In the genomic region with DNA sequence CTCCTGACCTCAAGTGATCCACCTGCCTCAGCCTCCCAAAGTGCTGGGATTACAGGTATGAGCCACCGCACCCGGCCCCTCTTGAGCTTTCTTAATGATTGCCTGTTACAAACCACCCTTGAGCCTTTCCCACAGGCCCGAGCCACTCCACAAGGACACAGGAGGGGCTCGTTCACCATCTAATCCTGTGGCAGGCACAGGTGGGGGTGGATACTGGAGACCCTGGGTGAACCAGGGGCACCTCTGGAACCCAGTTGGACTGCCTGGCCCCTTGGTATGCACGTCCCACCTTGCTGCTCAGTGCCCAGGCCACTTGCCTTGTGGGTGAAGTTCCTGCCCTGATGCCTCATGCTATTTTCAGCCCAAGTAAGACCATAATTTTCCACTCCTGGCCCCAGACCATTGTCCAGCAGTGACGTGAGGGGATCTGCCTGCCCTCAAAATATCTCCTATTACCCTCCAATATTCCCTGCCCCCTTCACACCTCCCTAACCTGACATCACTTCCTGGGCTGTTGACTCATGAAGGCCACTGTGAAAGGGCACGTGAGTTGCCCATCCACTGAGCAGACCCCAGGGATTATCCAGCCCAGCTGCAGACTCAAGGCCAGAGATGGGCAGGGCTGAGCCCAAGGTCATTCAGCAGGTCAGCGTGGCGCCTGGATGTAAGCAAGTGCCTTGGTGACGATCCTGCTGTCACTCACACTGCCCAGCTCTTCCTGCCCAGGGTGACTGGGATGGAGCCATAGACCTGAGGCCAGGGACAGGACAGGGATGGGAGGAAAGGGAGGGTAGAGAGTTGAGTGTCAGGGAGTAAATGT, we compare ENCODE assay signal across 1 cellular context.
TF ChIP-seq lines count a peak whose summit lies in the region.

No MANE protein-coding gene starts in this region.

TF ChIP-seq in HepG2, 621 proteins besides CTCF, POLR2A, EP300 and RAD21 (continued from another document and continues in another):
- TF ChIP-seq, protein P1, sequence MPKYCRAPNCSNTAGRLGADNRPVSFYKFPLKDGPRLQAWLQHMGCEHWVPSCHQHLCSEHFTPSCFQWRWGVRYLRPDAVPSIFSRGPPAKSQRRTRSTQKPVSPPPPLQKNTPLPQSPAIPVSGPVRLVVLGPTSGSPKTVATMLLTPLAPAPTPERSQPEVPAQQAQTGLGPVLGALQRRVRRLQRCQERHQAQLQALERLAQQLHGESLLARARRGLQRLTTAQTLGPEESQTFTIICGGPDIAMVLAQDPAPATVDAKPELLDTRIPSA (CRISPR knock-in tag; IDR thresholded peaks at IDR 0.05; ENCODE audit: borderline replicate concordance) = no peak
- peak; percentile 98 for TF ChIP-seq TBX3 (IDR thresholded peaks at IDR 0.05; ENCODE audit: borderline replicate concordance)
- TF ChIP-seq ZNF550 (CRISPR knock-in tag; IDR thresholded peaks at IDR 0.05; ENCODE audit: borderline replicate concordance) = 0 out of 2 replicates have a peak, but pooled peaks have one; percentile 55
- no peak for TF ChIP-seq ZNF556 (CRISPR knock-in tag; IDR thresholded peaks at IDR 0.05; ENCODE audit: borderline replicate concordance)
- TF ChIP-seq ZNF207 (IDR thresholded peaks at IDR 0.05; ENCODE audit: borderline replicate concordance) = no peak
- peak; percentile 75 for TF ChIP-seq ARNT2 (CRISPR knock-in tag; IDR thresholded peaks at IDR 0.05; ENCODE audit: low read depth)
- no peak for TF ChIP-seq ZNF121 (CRISPR knock-in tag; IDR thresholded peaks at IDR 0.05)
- 0 out of 2 replicates have a peak, but pooled peaks have one; percentile 39 for TF ChIP-seq MIER2 (CRISPR knock-in tag; IDR thresholded peaks at IDR 0.05)
- no peak for TF ChIP-seq ZFP90 (CRISPR knock-in tag; IDR thresholded peaks at IDR 0.05; ENCODE audit: borderline replicate concordance)
- no peak for TF ChIP-seq ZNF761 (CRISPR knock-in tag; conservative IDR thresholded peaks at IDR 0.05)
- TF ChIP-seq ZNF713 (CRISPR knock-in tag; IDR thresholded peaks at IDR 0.05) = no peak
- peak; percentile 87 for TF ChIP-seq ETV5 (CRISPR knock-in tag; IDR thresholded peaks at IDR 0.05; ENCODE audit: borderline replicate concordance)
- no peak for TF ChIP-seq ZNF530 (CRISPR knock-in tag; IDR thresholded peaks at IDR 0.05; ENCODE audit: low read depth)
- no peak for TF ChIP-seq STAG1 (CRISPR knock-in tag; IDR thresholded peaks at IDR 0.05)
- no peak for TF ChIP-seq TEAD2 (CRISPR knock-in tag; IDR thresholded peaks at IDR 0.05)
- TF ChIP-seq BRCA1 (CRISPR knock-in tag; IDR thresholded peaks at IDR 0.05) = no peak
- TF ChIP-seq ZNF354B (CRISPR knock-in tag; IDR thresholded peaks at IDR 0.05) = no peak
- peak; percentile 95 for TF ChIP-seq FOSL2 (CRISPR knock-in tag; IDR thresholded peaks at IDR 0.05)
- TF ChIP-seq, protein P2, sequence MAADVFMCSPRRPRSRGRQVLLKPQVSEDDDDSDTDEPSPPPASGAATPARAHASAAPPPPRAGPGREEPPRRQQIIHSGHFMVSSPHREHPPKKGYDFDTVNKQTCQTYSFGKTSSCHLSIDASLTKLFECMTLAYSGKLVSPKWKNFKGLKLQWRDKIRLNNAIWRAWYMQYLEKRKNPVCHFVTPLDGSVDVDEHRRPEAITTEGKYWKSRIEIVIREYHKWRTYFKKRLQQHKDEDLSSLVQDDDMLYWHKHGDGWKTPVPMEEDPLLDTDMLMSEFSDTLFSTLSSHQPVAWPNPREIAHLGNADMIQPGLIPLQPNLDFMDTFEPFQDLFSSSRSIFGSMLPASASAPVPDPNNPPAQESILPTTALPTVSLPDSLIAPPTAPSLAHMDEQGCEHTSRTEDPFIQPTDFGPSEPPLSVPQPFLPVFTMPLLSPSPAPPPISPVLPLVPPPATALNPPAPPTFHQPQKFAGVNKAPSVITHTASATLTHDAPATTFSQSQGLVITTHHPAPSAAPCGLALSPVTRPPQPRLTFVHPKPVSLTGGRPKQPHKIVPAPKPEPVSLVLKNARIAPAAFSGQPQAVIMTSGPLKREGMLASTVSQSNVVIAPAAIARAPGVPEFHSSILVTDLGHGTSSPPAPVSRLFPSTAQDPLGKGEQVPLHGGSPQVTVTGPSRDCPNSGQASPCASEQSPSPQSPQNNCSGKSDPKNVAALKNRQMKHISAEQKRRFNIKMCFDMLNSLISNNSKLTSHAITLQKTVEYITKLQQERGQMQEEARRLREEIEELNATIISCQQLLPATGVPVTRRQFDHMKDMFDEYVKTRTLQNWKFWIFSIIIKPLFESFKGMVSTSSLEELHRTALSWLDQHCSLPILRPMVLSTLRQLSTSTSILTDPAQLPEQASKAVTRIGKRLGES (CRISPR knock-in tag; IDR thresholded peaks at IDR 0.05; ENCODE audit: borderline replicate concordance) = no peak
- TF ChIP-seq, protein P3, sequence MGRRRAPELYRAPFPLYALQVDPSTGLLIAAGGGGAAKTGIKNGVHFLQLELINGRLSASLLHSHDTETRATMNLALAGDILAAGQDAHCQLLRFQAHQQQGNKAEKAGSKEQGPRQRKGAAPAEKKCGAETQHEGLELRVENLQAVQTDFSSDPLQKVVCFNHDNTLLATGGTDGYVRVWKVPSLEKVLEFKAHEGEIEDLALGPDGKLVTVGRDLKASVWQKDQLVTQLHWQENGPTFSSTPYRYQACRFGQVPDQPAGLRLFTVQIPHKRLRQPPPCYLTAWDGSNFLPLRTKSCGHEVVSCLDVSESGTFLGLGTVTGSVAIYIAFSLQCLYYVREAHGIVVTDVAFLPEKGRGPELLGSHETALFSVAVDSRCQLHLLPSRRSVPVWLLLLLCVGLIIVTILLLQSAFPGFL (CRISPR knock-in tag; IDR thresholded peaks at IDR 0.05) = no peak
- TF ChIP-seq RARG (CRISPR knock-in tag; IDR thresholded peaks at IDR 0.05; ENCODE audit: low read depth) = no peak
- TF ChIP-seq SYNCRIP (IDR thresholded peaks at IDR 0.05; ENCODE audit: insufficient read depth, low read depth, low read length) = no peak
- TF ChIP-seq, protein P4, sequence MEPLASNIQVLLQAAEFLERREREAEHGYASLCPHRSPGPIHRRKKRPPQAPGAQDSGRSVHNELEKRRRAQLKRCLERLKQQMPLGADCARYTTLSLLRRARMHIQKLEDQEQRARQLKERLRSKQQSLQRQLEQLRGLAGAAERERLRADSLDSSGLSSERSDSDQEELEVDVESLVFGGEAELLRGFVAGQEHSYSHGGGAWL (CRISPR knock-in tag; IDR thresholded peaks at IDR 0.05) = no peak
- no peak for TF ChIP-seq ZSCAN22 (CRISPR knock-in tag; IDR thresholded peaks at IDR 0.05)
- peak; percentile 76 for TF ChIP-seq FOXO1 (CRISPR knock-in tag; IDR thresholded peaks at IDR 0.05)
- no peak for TF ChIP-seq RCOR2 (CRISPR knock-in tag; IDR thresholded peaks at IDR 0.05)
- TF ChIP-seq, protein P5, sequence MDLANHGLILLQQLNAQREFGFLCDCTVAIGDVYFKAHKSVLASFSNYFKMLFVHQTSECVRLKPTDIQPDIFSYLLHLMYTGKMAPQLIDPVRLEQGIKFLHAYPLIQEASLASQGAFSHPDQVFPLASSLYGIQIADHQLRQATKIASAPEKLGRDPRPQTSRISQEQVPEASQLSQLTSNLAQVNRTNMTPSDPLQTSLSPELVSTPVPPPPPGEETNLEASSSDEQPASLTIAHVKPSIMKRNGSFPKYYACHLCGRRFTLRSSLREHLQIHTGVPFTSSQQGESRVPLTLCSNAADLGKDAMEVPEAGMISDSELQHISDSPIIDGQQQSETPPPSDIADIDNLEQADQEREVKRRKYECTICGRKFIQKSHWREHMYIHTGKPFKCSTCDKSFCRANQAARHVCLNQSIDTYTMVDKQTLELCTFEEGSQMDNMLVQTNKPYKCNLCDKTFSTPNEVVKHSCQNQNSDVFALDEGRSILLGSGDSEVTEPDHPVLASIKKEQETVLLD (CRISPR knock-in tag; IDR thresholded peaks at IDR 0.05; ENCODE audit: low read depth) = no peak
- no peak for TF ChIP-seq ZNF282 (IDR thresholded peaks at IDR 0.05; ENCODE audit: partially characterized antibody)
- no peak for TF ChIP-seq ZNF33A (CRISPR knock-in tag; IDR thresholded peaks at IDR 0.05; ENCODE audit: borderline replicate concordance)
- TF ChIP-seq, protein P6, sequence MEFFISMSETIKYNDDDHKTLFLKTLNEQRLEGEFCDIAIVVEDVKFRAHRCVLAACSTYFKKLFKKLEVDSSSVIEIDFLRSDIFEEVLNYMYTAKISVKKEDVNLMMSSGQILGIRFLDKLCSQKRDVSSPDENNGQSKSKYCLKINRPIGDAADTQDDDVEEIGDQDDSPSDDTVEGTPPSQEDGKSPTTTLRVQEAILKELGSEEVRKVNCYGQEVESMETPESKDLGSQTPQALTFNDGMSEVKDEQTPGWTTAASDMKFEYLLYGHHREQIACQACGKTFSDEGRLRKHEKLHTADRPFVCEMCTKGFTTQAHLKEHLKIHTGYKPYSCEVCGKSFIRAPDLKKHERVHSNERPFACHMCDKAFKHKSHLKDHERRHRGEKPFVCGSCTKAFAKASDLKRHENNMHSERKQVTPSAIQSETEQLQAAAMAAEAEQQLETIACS (CRISPR knock-in tag; IDR thresholded peaks at IDR 0.05) = no peak
- TF ChIP-seq PTBP1 (IDR thresholded peaks at IDR 0.05; ENCODE audit: low read depth, low read length, poor library complexity, severe bottlenecking) = no peak
- TF ChIP-seq ZNF235 (CRISPR knock-in tag; IDR thresholded peaks at IDR 0.05; ENCODE audit: borderline replicate concordance) = no peak
- TF ChIP-seq, protein P7, sequence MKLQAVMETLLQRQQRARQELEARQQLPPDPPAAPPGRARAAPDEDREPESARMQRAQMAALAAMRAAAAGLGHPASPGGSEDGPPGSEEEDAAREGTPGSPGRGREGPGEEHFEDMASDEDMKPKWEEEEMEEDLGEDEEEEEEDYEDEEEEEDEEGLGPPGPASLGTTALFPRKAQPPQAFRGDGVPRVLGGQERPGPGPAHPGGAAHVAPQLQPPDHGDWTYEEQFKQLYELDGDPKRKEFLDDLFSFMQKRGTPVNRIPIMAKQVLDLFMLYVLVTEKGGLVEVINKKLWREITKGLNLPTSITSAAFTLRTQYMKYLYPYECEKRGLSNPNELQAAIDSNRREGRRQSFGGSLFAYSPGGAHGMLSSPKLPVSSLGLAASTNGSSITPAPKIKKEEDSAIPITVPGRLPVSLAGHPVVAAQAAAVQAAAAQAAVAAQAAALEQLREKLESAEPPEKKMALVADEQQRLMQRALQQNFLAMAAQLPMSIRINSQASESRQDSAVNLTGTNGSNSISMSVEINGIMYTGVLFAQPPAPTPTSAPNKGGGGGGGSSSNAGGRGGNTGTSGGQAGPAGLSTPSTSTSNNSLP (IDR thresholded peaks at IDR 0.05; ENCODE audit: low read depth, low read length) = 0 out of 2 replicates have a peak, but pooled peaks have one; percentile 35
- TF ChIP-seq, protein P8, sequence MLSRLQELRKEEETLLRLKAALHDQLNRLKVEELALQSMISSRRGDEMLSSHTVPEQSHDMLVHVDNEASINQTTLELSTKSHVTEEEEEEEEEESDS (CRISPR knock-in tag; IDR thresholded peaks at IDR 0.05; ENCODE audit: borderline replicate concordance) = no peak
- TF ChIP-seq, protein P9, sequence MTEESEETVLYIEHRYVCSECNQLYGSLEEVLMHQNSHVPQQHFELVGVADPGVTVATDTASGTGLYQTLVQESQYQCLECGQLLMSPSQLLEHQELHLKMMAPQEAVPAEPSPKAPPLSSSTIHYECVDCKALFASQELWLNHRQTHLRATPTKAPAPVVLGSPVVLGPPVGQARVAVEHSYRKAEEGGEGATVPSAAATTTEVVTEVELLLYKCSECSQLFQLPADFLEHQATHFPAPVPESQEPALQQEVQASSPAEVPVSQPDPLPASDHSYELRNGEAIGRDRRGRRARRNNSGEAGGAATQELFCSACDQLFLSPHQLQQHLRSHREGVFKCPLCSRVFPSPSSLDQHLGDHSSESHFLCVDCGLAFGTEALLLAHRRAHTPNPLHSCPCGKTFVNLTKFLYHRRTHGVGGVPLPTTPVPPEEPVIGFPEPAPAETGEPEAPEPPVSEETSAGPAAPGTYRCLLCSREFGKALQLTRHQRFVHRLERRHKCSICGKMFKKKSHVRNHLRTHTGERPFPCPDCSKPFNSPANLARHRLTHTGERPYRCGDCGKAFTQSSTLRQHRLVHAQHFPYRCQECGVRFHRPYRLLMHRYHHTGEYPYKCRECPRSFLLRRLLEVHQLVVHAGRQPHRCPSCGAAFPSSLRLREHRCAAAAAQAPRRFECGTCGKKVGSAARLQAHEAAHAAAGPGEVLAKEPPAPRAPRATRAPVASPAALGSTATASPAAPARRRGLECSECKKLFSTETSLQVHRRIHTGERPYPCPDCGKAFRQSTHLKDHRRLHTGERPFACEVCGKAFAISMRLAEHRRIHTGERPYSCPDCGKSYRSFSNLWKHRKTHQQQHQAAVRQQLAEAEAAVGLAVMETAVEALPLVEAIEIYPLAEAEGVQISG (CRISPR knock-in tag; IDR thresholded peaks at IDR 0.05) = peak; percentile 78
- TF ChIP-seq, protein P10, sequence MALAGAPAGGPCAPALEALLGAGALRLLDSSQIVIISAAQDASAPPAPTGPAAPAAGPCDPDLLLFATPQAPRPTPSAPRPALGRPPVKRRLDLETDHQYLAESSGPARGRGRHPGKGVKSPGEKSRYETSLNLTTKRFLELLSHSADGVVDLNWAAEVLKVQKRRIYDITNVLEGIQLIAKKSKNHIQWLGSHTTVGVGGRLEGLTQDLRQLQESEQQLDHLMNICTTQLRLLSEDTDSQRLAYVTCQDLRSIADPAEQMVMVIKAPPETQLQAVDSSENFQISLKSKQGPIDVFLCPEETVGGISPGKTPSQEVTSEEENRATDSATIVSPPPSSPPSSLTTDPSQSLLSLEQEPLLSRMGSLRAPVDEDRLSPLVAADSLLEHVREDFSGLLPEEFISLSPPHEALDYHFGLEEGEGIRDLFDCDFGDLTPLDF (CRISPR knock-in tag; IDR thresholded peaks at IDR 0.05) = no peak
- TF ChIP-seq ZNF484 (CRISPR knock-in tag; IDR thresholded peaks at IDR 0.05; ENCODE audit: borderline replicate concordance, low read depth) = no peak
- TF ChIP-seq, protein P11, sequence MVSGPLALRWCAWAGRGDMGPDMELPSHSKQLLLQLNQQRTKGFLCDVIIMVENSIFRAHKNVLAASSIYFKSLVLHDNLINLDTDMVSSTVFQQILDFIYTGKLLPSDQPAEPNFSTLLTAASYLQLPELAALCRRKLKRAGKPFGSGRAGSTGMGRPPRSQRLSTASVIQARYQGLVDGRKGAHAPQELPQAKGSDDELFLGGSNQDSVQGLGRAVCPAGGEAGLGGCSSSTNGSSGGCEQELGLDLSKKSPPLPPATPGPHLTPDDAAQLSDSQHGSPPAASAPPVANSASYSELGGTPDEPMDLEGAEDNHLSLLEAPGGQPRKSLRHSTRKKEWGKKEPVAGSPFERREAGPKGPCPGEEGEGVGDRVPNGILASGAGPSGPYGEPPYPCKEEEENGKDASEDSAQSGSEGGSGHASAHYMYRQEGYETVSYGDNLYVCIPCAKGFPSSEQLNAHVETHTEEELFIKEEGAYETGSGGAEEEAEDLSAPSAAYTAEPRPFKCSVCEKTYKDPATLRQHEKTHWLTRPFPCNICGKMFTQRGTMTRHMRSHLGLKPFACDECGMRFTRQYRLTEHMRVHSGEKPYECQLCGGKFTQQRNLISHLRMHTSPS (CRISPR knock-in tag; IDR thresholded peaks at IDR 0.05; ENCODE audit: low read depth) = peak; percentile 93
- peak; percentile 77 for TF ChIP-seq ZSCAN31 (CRISPR knock-in tag; IDR thresholded peaks at IDR 0.05; ENCODE audit: low read depth)
- no peak for TF ChIP-seq ZNF891 (CRISPR knock-in tag; IDR thresholded peaks at IDR 0.05)
- no peak for TF ChIP-seq SMARCE1 (IDR thresholded peaks at IDR 0.05; ENCODE audit: borderline replicate concordance)
- TF ChIP-seq TAF15 (IDR thresholded peaks at IDR 0.05; ENCODE audit: low read depth, low read length, poor library complexity, severe bottlenecking) = no peak
- TF ChIP-seq MXD4 (CRISPR knock-in tag; IDR thresholded peaks at IDR 0.05) = no peak
- no peak for TF ChIP-seq AHR (CRISPR knock-in tag; IDR thresholded peaks at IDR 0.05)
